ENCODE assay signal across 28 cellular contexts in genomic region chr12:128567730-128568129, GRCh38.
"Had no signal": no experiment of that assay in that cellular context is flagged by ENCODE, and none has a peak within 500 bp of the region (broad histone marks: within the 10 kb centered on the region; RNA-seq: fewer than 3 reads in every experiment).

No MANE protein-coding gene starts in this region.

- H3K27me3 ChIP-seq: colonic mucosa, dorsolateral prefrontal cortex, esophagus muscularis mucosa, esophagus squamous epithelium, foreskin keratinocyte, gastrocnemius medialis, heart left ventricle had no signal

- H3K4me3 ChIP-seq: colonic mucosa, coronary artery, dorsolateral prefrontal cortex, esophagus muscularis mucosa, esophagus squamous epithelium, gastrocnemius medialis, gastroesophageal sphincter, heart left ventricle, heart right ventricle had no signal

- H3K27ac ChIP-seq: colonic mucosa, coronary artery, dorsolateral prefrontal cortex, epithelial cell of prostate, esophagus muscularis mucosa, esophagus squamous epithelium, foreskin keratinocyte, gastrocnemius medialis, gastroesophageal sphincter, heart left ventricle, heart right ventricle had no signal

- H3K36me3 ChIP-seq: colonic mucosa, esophagus muscularis mucosa, esophagus squamous epithelium, gastrocnemius medialis, gastroesophageal sphincter, heart left ventricle, heart right ventricle had no signal

- FAIRE-seq: colon, endometrium, endothelial cell of umbilical vein, frontal cortex had no signal

- H3K4me1 ChIP-seq: colonic mucosa, esophagus muscularis mucosa, esophagus squamous epithelium, foreskin keratinocyte, gastrocnemius medialis, gastroesophageal sphincter, heart left ventricle, heart right ventricle had no signal

- DNase-seq: colonic mucosa; cortex of kidney; dermis blood vessel endothelial cell; dorsolateral prefrontal cortex; effector CD4-positive, alpha-beta T cell; effector CD8-positive, alpha-beta T cell; effector memory CD4-positive, alpha-beta T cell; effector memory CD8-positive, alpha-beta T cell; endodermal cell; erythroblast; esophagus squamous epithelium; foreskin fibroblast; foreskin keratinocyte; foreskin melanocyte; gastrocnemius medialis; glutamatergic neuron; head of caudate nucleus; heart left ventricle; heart right ventricle had no signal

- H3K9me3 ChIP-seq: colonic mucosa, gastrocnemius medialis had no signal

- ATAC-seq: effector memory CD8-positive, alpha-beta T cell; esophagus mucosa; foreskin keratinocyte; gastrocnemius medialis; gastroesophageal sphincter; heart left ventricle; heart right ventricle had no signal
